9 cellular contexts compared by ENCODE assay signal in the genomic region with DNA sequence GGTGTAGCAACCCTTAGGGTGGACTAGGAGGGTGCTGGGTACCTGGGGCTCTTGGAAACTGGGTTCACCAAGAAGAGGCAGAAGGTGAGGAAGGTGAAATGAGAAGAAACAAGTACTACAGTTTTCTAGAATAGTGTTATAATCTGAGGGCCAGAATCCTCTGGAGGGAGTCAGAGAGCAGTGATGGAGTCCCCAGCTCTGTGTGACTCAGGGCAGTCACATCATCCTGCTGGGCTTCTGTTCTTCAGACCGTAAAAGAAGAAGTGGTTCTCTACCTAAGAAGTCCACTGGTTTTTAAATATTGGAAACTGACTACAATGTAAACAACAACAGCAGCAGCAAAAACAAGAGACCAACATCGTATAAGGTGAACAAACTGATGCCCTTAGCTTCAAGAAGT.
DNase-seq lines count a peak whose midpoint lies in the region; ATAC-seq, FAIRE-seq and TF ChIP-seq lines count a peak whose summit lies in the region.
"Had no signal": no experiment of that assay in that cellular context is flagged by ENCODE, and none has a peak within 500 bp of the region (broad histone marks: within the 10 kb centered on the region; RNA-seq: fewer than 3 reads in every experiment).

No MANE protein-coding gene starts in this region.

- no peaks in the 10 kb centered on the region for H4K20me1 ChIP-seq in MM.1S (ENCODE audit: insufficient read depth, low read length)

- no peak for DNase-seq in activated naive CD4-positive, alpha-beta T cell treated with anti-CD3 and anti-CD28 coated beads, Interleukin-2, amount 10 ng/mL, durations not matched to agents 7 days and 5 days
- DNase-seq in MM.1S = peak; percentile 23
- peak; percentile 26 for DNase-seq in central memory CD4-positive, alpha-beta T cell
- peak; percentile 18 for DNase-seq in small intestine
- DNase-seq in cerebellar nuclear complex (lab: John Stamatoyannopoulos, UW) = no peak
- no peak for DNase-seq in left lobe of liver (ENCODE audit: low spot score)
- DNase-seq in colonic mucosa = no peak
- DNase-seq: NCI-H526 treated with DMSO at 0.1 percent for 48 hours had no signal

- H3K9ac ChIP-seq in MM.1S (ENCODE audit: low read length) (no peak overlapping the region), colonic mucosa (ENCODE audit: low read depth in 2 of 2, low read length in 2 of 2) (no peak overlapping the region)

- no peak overlapping the region for H3K4me3 ChIP-seq in MM.1S (ENCODE audit: low read length)
- H3K4me3 ChIP-seq in small intestine (ENCODE audit: low read depth in 1 of 2, low read length in 2 of 2) = no peak overlapping the region
- H3K4me3 ChIP-seq in colonic mucosa = no peak overlapping the region

- H3K4me1 ChIP-seq in MM.1S (ENCODE audit: low read length) (peaks cover 15% of the 10 kb centered on the region; the same call in 1 of the 2 replicates), small intestine (ENCODE audit: control insufficient read depth in 2 of 2, insufficient read depth in 1 of 2, low read depth in 1 of 2, low read length in 1 of 2) (peaks cover 0 to 2% of the 10 kb centered on the region in 2 donors), colonic mucosa (no peaks in the 10 kb centered on the region)

- no peaks in the 10 kb centered on the region for H3K27me3 Mint-ChIP-seq in activated naive CD4-positive, alpha-beta T cell treated with anti-CD3 and anti-CD28 coated beads, Interleukin-2, amount 50 U/mL, for 24 hours
- no peaks in the 10 kb centered on the region for H3K27me3 Mint-ChIP-seq in activated naive CD4-positive, alpha-beta T cell treated with anti-CD3 and anti-CD28 coated beads, Interleukin-2, amount 10 ng/mL, durations not matched to agents 7 days and 5 days

- no peaks in the 10 kb centered on the region for H3K9me3 Mint-ChIP-seq in activated naive CD4-positive, alpha-beta T cell treated with anti-CD3 and anti-CD28 coated beads, Interleukin-2, amount 50 U/mL, for 24 hours
- no peaks in the 10 kb centered on the region for H3K9me3 Mint-ChIP-seq in activated naive CD4-positive, alpha-beta T cell treated with anti-CD3 and anti-CD28 coated beads, Interleukin-2, amount 10 ng/mL, durations not matched to agents 7 days and 5 days

- H3K27ac Mint-ChIP-seq in activated naive CD4-positive, alpha-beta T cell treated with anti-CD3 and anti-CD28 coated beads, Interleukin-2, amount 50 U/mL, for 24 hours = peak overlapping the region; percentile 33
- H3K27ac Mint-ChIP-seq in activated naive CD4-positive, alpha-beta T cell treated with anti-CD3 and anti-CD28 coated beads, Interleukin-2, amount 10 ng/mL, durations not matched to agents 7 days and 5 days = no peak overlapping the region

- H3K4me3 Mint-ChIP-seq in activated naive CD4-positive, alpha-beta T cell treated with anti-CD3 and anti-CD28 coated beads, Interleukin-2, amount 50 U/mL, for 24 hours = peak overlapping the region; percentile 15
- H3K4me3 Mint-ChIP-seq in activated naive CD4-positive, alpha-beta T cell treated with anti-CD3 and anti-CD28 coated beads, Interleukin-2, amount 10 ng/mL, durations not matched to agents 7 days and 5 days = no peak overlapping the region

- H3K4me2 ChIP-seq in MM.1S (ENCODE audit: low read depth, low read length) = no peak overlapping the region

- no peaks in the 10 kb centered on the region for H3K36me3 Mint-ChIP-seq in activated naive CD4-positive, alpha-beta T cell treated with anti-CD3 and anti-CD28 coated beads, Interleukin-2, amount 50 U/mL, for 24 hours
- H3K36me3 Mint-ChIP-seq in activated naive CD4-positive, alpha-beta T cell treated with anti-CD3 and anti-CD28 coated beads, Interleukin-2, amount 10 ng/mL, durations not matched to agents 7 days and 5 days = no peaks in the 10 kb centered on the region

- no peaks in the 10 kb centered on the region for H3K79me2 ChIP-seq in MM.1S (ENCODE audit: low read length)

- no peaks in the 10 kb centered on the region for H3K9me2 ChIP-seq in MM.1S (replicated peaks; ENCODE audit: insufficient read depth, low read length)

- peaks cover 13% of the 10 kb centered on the region; the same call in 1 of the 2 replicates for H3F3A ChIP-seq in MM.1S (ENCODE audit: insufficient read depth, low read length)

- H3K27me3 ChIP-seq in MM.1S (replicated peaks; ENCODE audit: insufficient read depth, low read length) (no peaks in the 10 kb centered on the region), small intestine (ENCODE audit: control insufficient read depth in 2 of 2, insufficient read depth in 2 of 2, low read length in 2 of 2) (no peaks in the 10 kb centered on the region), colonic mucosa (no peaks in the 10 kb centered on the region)

- no peak for FAIRE-seq in small intestine (lab: Jason Lieb, UNC)

- intact Hi-C loops in colonic mucosa (cut with DNase I) = loop anchor here (10.0 kb wide), 2 partner anchors 311 to 691 kb away; no protein-coding TSS in a partner anchor

- H3K4me1 Mint-ChIP-seq in activated naive CD4-positive, alpha-beta T cell treated with anti-CD3 and anti-CD28 coated beads, Interleukin-2, amount 50 U/mL, for 24 hours = peaks cover 32% of the 10 kb centered on the region
- H3K4me1 Mint-ChIP-seq in activated naive CD4-positive, alpha-beta T cell treated with anti-CD3 and anti-CD28 coated beads, Interleukin-2, amount 10 ng/mL, durations not matched to agents 7 days and 5 days = peaks cover 13% of the 10 kb centered on the region

- 50 to 72% (median 68%) methylated on average over 2 of the region's 2 CpGs for WGBS in small intestine, 3 donors

- no peaks in the 10 kb centered on the region for H3K36me3 ChIP-seq in MM.1S (replicated peaks; ENCODE audit: insufficient read depth, low read length)
- no peaks in the 10 kb centered on the region for H3K36me3 ChIP-seq in small intestine (ENCODE audit: control insufficient read depth in 2 of 2, insufficient read depth in 2 of 2, low read length in 2 of 2)
- no peaks in the 10 kb centered on the region for H3K36me3 ChIP-seq in colonic mucosa

- no peak for ATAC-seq in left lobe of liver

- TF ChIP-seq CTCF in MM.1S (IDR thresholded peaks at IDR 0.05; ENCODE audit: low read length) (peak; percentile 19; the same call in 1 of the 2 replicates), colonic mucosa (IDR thresholded peaks at IDR 0.05) (no peak)

- H3K9me3 ChIP-seq in MM.1S (replicated peaks; ENCODE audit: insufficient read depth, low read length) = no peaks in the 10 kb centered on the region
- H3K9me3 ChIP-seq in small intestine (ENCODE audit: control insufficient read depth, low read depth) = no peaks in the 10 kb centered on the region
- H3K9me3 ChIP-seq in colonic mucosa = no peaks in the 10 kb centered on the region

- H3K27ac ChIP-seq in MM.1S (ENCODE audit: low read length) = no peak overlapping the region
- H3K27ac ChIP-seq in small intestine (ENCODE audit: low read depth in 1 of 2, low read length in 1 of 2) = no peak overlapping the region
- no peak overlapping the region for H3K27ac ChIP-seq in colonic mucosa

- H2AFZ ChIP-seq in MM.1S (ENCODE audit: low read length) = no peak overlapping the region

- CTCF ChIA-PET in activated naive CD4-positive, alpha-beta T cell treated with anti-CD3 and anti-CD28 coated beads, Interleukin-2, amount 10 ng/mL, durations not matched to agents 7 days and 5 days (lab: Charles Lee) = interaction anchor here (0.6 to 0.8 kb wide), 3 partner anchors 124 to 197 kb away, joined by 3 read pairs; a partner anchor contains a TSS

Comparison
In these comparisons a context has a peak if more than half of its experiments do, and no peak if none do; other contexts are left out.
1. DNase-seq: peak in MM.1S (single experiment), central memory CD4-positive, alpha-beta T cell (single experiment) and small intestine (single experiment); none in activated naive CD4-positive, alpha-beta T cell treated with anti-CD3 and anti-CD28 coated beads, Interleukin-2, amount 10 ng/mL, durations not matched to agents 7 days and 5 days (single experiment), cerebellar nuclear complex (0 of 2), left lobe of liver (single experiment) and colonic mucosa (single experiment).